Comparison of ENCODE assay signal across 11 cellular contexts in the genomic region with DNA sequence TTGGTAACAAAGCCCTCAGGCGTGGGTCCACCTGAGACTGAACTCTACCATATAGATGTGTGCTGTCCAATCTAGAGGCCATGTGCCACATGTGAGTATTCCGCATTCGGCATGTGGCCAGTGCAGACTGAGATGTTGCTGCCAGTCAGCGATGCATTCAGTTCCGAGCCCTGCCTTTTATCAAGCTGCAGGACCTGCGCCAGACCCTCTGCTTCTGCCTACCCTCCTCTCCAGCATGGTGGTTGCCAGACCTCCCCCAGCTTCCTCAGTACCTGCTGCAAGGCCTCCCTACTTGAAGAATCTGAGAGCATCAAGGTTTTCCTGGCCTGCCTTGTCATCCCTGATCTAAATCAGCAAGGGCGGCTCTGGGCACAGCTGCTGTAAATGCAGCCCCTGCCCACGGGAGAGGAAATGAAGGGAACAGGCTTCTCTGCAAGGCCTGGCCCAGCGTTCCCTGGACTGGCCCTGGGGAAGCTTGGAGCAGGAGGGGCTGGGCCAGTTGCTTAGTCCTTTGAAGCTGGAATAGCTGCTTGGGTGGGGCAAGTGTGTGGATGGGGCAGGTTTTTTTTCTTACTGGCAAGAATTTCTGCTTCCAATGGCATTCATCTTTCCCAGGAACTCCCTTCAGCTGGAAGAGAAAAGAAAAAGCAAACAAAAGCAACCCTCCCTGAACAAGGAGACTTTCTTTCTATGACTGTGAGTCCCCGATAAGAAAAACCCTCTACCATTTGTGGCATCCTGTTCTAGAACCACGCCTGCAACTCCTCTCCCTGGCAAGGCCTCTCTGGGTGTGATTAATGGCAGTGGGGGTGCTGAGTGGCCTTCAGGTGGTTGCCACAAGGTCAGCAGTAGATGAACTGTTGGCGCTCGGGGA.
DNase-seq lines count a peak whose midpoint lies in the region; ATAC-seq and TF ChIP-seq lines count a peak whose summit lies in the region.
"Had no signal": no experiment of that assay in that cellular context is flagged by ENCODE, and none has a peak within 500 bp of the region (broad histone marks: within the 10 kb centered on the region; RNA-seq: fewer than 3 reads in every experiment).

No MANE protein-coding gene starts in this region.

- intact Hi-C loops in Caco-2 (cut with micrococcal nuclease; ENCODE audit: unreplicated experiment) (no loop called here), colonic mucosa (cut with DNase I) (no loop called here)
- intact Hi-C loops in activated CD4-positive, alpha-beta T cell treated with anti-CD3 and anti-CD28 coated beads for 36 hours (cut with DNase I, micrococcal nuclease), result no loop called here

- H3K4me3 ChIP-seq in Caco-2 (ENCODE audit: low read depth, low read length) (no peak overlapping the region), colonic mucosa (no peak overlapping the region)

- H3K9me3 Mint-ChIP-seq in Caco-2 (ENCODE audit: unreplicated experiment), result peaks cover 11% of the 10 kb centered on the region
- no peaks in the 10 kb centered on the region for H3K9me3 Mint-ChIP-seq in activated CD4-positive, alpha-beta T cell treated with anti-CD3 and anti-CD28 coated beads for 36 hours (ENCODE audit: low read depth)
- H3K9me3 Mint-ChIP-seq: activated naive CD8-positive, alpha-beta T cell treated with anti-CD3 and anti-CD28 coated beads, Interleukin-2, amount 10 ng/mL, durations not matched to agents 7 days and 5 days had no signal

- no peaks in the 10 kb centered on the region for H3K27me3 Mint-ChIP-seq in Caco-2 (ENCODE audit: insufficient read depth, unreplicated experiment)
- H3K27me3 Mint-ChIP-seq in activated CD4-positive, alpha-beta T cell treated with anti-CD3 and anti-CD28 coated beads for 36 hours, result peaks cover 2% of the 10 kb centered on the region

- H3K4me1 Mint-ChIP-seq in Caco-2 (ENCODE audit: low read depth, unreplicated experiment), result peaks cover 24% of the 10 kb centered on the region
- H3K4me1 Mint-ChIP-seq in activated CD4-positive, alpha-beta T cell treated with anti-CD3 and anti-CD28 coated beads for 36 hours, result no peaks in the 10 kb centered on the region

- peak overlapping the region; percentile 45 for H3K27ac Mint-ChIP-seq in Caco-2 (ENCODE audit: unreplicated experiment)
- no peak overlapping the region for H3K27ac Mint-ChIP-seq in activated CD4-positive, alpha-beta T cell treated with anti-CD3 and anti-CD28 coated beads for 36 hours
- H3K27ac Mint-ChIP-seq: activated naive CD8-positive, alpha-beta T cell treated with anti-CD3 and anti-CD28 coated beads, Interleukin-2, amount 10 ng/mL, durations not matched to agents 7 days and 5 days had no signal

- H3K36me3 Mint-ChIP-seq in Caco-2 (ENCODE audit: insufficient read depth, unreplicated experiment), result no peaks in the 10 kb centered on the region
- H3K36me3 Mint-ChIP-seq in activated CD4-positive, alpha-beta T cell treated with anti-CD3 and anti-CD28 coated beads for 36 hours (ENCODE audit: low read depth), result no peaks in the 10 kb centered on the region
- H3K36me3 Mint-ChIP-seq: activated naive CD8-positive, alpha-beta T cell treated with anti-CD3 and anti-CD28 coated beads, Interleukin-2, amount 10 ng/mL, durations not matched to agents 7 days and 5 days had no signal

- no peaks in the 10 kb centered on the region for H3K27me3 ChIP-seq in Caco-2 (replicated peaks; ENCODE audit: control insufficient read depth, insufficient read depth, low read length)
- H3K27me3 ChIP-seq in colonic mucosa, result no peaks in the 10 kb centered on the region

- H3K4me3 Mint-ChIP-seq in Caco-2 (ENCODE audit: unreplicated experiment), result no peak overlapping the region
- H3K4me3 Mint-ChIP-seq in activated CD4-positive, alpha-beta T cell treated with anti-CD3 and anti-CD28 coated beads for 36 hours, result no peak overlapping the region
- H3K4me3 Mint-ChIP-seq: activated naive CD8-positive, alpha-beta T cell treated with anti-CD3 and anti-CD28 coated beads, Interleukin-2, amount 10 ng/mL, durations not matched to agents 7 days and 5 days had no signal

- H3K9ac ChIP-seq in colonic mucosa (ENCODE audit: low read depth in 2 of 2, low read length in 2 of 2), result peak overlapping the region in 1 of 2 donors; percentile 40

- POLR2A ChIA-PET in Caco-2 (lab: Charles Lee), result no interaction called here
- POLR2A ChIA-PET in activated CD4-positive, alpha-beta T cell treated with anti-CD3 and anti-CD28 coated beads for 36 hours (lab: Charles Lee), result no interaction called here

- BruUV-seq in Caco-2 (replicated peaks; lab: Mats Ljungman, UMichigan), result no TSS peak

- H3K9me3 ChIP-seq in Caco-2, result 0 out of 2 replicates have a peak, but pooled peaks cover 4% of the 10 kb centered on the region
- no peaks in the 10 kb centered on the region for H3K9me3 ChIP-seq in colonic mucosa

- H3K4me1 ChIP-seq in Caco-2 (peaks cover 31% of the 10 kb centered on the region), colonic mucosa (no peaks in the 10 kb centered on the region)

- ATAC-seq in GM18511 (IDR thresholded peaks at IDR 0.05; ENCODE audit: unreplicated experiment), result no peak
- no peak for ATAC-seq in activated CD4-positive, alpha-beta T cell treated with anti-CD3 and anti-CD28 coated beads for 36 hours

- peak overlapping the region; percentile 13 for H3K27ac ChIP-seq in colonic mucosa

- DNase-seq in Caco-2 (peak; percentile 32 to 52), LoVo (ENCODE audit: low spot score) (peak; percentile 75), colonic mucosa (peak; percentile 61), mucosa of gallbladder (ENCODE audit: low spot score) (peak; percentile 63), NCI-H146 treated with DMSO at 0.1 percent for 48 hours (lab: John Stamatoyannopoulos, UW; ENCODE audit: unreplicated experiment) (no peak)
- DNase-seq in activated CD4-positive, alpha-beta T cell treated with anti-CD3 and anti-CD28 coated beads for 36 hours, result no peak
- no peak for DNase-seq in stimulated activated CD4-positive, alpha-beta T cell treated with anti-CD3 and anti-CD28 coated beads, Interleukin-2, amount 100 ng/mL, for 24 hours
- DNase-seq: activated naive CD8-positive, alpha-beta T cell treated with anti-CD3 and anti-CD28 coated beads, Interleukin-2, amount 10 ng/mL, durations not matched to agents 7 days and 5 days; occipital lobe; SHP77 treated with DMSO at 0.1 percent for 48 hours had no signal

- no peak for TF ChIP-seq CTCF in Caco-2 (IDR thresholded peaks at IDR 0.05; ENCODE audit: insufficient read depth in 1 of 2, low read depth in 1 of 2, low read length in 1 of 2, severe bottlenecking in 1 of 2, unreplicated experiment in 1 of 2)
- TF ChIP-seq CTCF in colonic mucosa (IDR thresholded peaks at IDR 0.05), result no peak

- H3K36me3 ChIP-seq in Caco-2 (ENCODE audit: control insufficient read depth, insufficient read depth, low read length), result no peaks in the 10 kb centered on the region
- H3K36me3 ChIP-seq in colonic mucosa, result no peaks in the 10 kb centered on the region

- CTCF ChIA-PET in Caco-2 (lab: Charles Lee), result no interaction called here
- CTCF ChIA-PET in activated CD4-positive, alpha-beta T cell treated with anti-CD3 and anti-CD28 coated beads for 36 hours (lab: Charles Lee), result interaction anchor here (1.2 kb wide), 1 partner anchor 29 kb away, joined by 4 read pairs; no protein-coding TSS in a partner anchor

Comparison
In these comparisons a context has a peak if more than half of its experiments do, and no peak if none do; other contexts are left out.
1. DNase-seq: peak in Caco-2 (2 of 2), LoVo (single experiment), colonic mucosa (single experiment) and mucosa of gallbladder (single experiment); none in activated CD4-positive, alpha-beta T cell treated with anti-CD3 and anti-CD28 coated beads for 36 hours (single experiment), NCI-H146 treated with DMSO at 0.1 percent for 48 hours (single experiment) and stimulated activated CD4-positive, alpha-beta T cell treated with anti-CD3 and anti-CD28 coated beads, Interleukin-2, amount 100 ng/mL, for 24 hours (0 of 2).